Comparison of ENCODE assay signal across 8 cellular contexts in genomic region chr13:35630551-35631275, GRCh38.
DNase-seq lines count a peak whose midpoint lies in the region; ATAC-seq and TF ChIP-seq lines count a peak whose summit lies in the region.

No MANE protein-coding gene starts in this region.

- no peak overlapping the region for H3K27ac Mint-ChIP-seq in CD4-positive, alpha-beta T cell
- H3K27ac Mint-ChIP-seq in chondrocyte (ENCODE audit: unreplicated experiment), result no peak overlapping the region

- H3K36me3 Mint-ChIP-seq in CD4-positive, alpha-beta T cell (ENCODE audit: low read depth), result no peaks in the 10 kb centered on the region
- peaks cover 2% of the 10 kb centered on the region for H3K36me3 Mint-ChIP-seq in chondrocyte (ENCODE audit: low read depth)

- no peak overlapping the region for H3K4me3 ChIP-seq in right lobe of liver

- H3K4me1 Mint-ChIP-seq in CD4-positive, alpha-beta T cell (ENCODE audit: low read depth), result no peaks in the 10 kb centered on the region
- H3K4me1 Mint-ChIP-seq in chondrocyte (ENCODE audit: low read depth), result peaks cover 5% of the 10 kb centered on the region

- WGBS in right lobe of liver (ENCODE audit: insufficient coverage, low coverage, low lambda C conversion rate, missing lambda C conversion rate), result 64% methylated on average over 4 of the region's 5 CpGs

- CTCF ChIA-PET in CD4-positive, alpha-beta T cell (lab: Charles Lee), result no interaction called here

- H3K4me3 Mint-ChIP-seq in CD4-positive, alpha-beta T cell, result no peak overlapping the region
- no peak overlapping the region for H3K4me3 Mint-ChIP-seq in chondrocyte (ENCODE audit: unreplicated experiment)

- no peaks in the 10 kb centered on the region for H3K27me3 ChIP-seq in CD4-positive, alpha-beta T cell (ENCODE audit: control insufficient read depth, insufficient read depth, low read length)
- no peaks in the 10 kb centered on the region for H3K27me3 ChIP-seq in right lobe of liver

- no peaks in the 10 kb centered on the region for H3K27me3 Mint-ChIP-seq in CD4-positive, alpha-beta T cell
- H3K27me3 Mint-ChIP-seq in chondrocyte (ENCODE audit: low read depth), result no peaks in the 10 kb centered on the region

- POLR2A ChIA-PET in CD4-positive, alpha-beta T cell (lab: Charles Lee), result no interaction called here

- H3K27ac ChIP-seq in CD4-positive, alpha-beta T cell (ENCODE audit: low read depth, low read length), result no peak overlapping the region
- H3K27ac ChIP-seq in right lobe of liver, result no peak overlapping the region

- no peak for ATAC-seq in CD4-positive, alpha-beta T cell (ENCODE audit: poor library complexity)
- ATAC-seq in GM18909 (IDR thresholded peaks at IDR 0.05; ENCODE audit: poor library complexity, unreplicated experiment), result peak; percentile 86
- ATAC-seq in HG03108 (IDR thresholded peaks at IDR 0.05; ENCODE audit: unreplicated experiment), result peak; percentile 67
- peak; percentile 74 to 84 (median 76) for ATAC-seq in right lobe of liver

- TF ChIP-seq POLR2A in right lobe of liver (IDR thresholded peaks at IDR 0.05), result no peak

- no peaks in the 10 kb centered on the region for H3K4me1 ChIP-seq in right lobe of liver

- no peaks in the 10 kb centered on the region for H3K9me3 Mint-ChIP-seq in CD4-positive, alpha-beta T cell
- no peaks in the 10 kb centered on the region for H3K9me3 Mint-ChIP-seq in chondrocyte (ENCODE audit: low read depth)

- H3K9me3 ChIP-seq in CD4-positive, alpha-beta T cell (ENCODE audit: control insufficient read depth, low read length), result no peaks in the 10 kb centered on the region
- no peaks in the 10 kb centered on the region for H3K9me3 ChIP-seq in right lobe of liver

- intact Hi-C loops in CD4-positive, alpha-beta T cell (cut with DNase I, micrococcal nuclease), result no loop called here
- intact Hi-C loops in right lobe of liver (cut with DNase I), result no loop called here

- TF ChIP-seq CTCF in CD4-positive, alpha-beta T cell (IDR thresholded peaks at IDR 0.05), result peak; percentile 24
- TF ChIP-seq CTCF in chondrocyte (IDR thresholded peaks at IDR 0.05) (peak; percentile 92), right lobe of liver (IDR thresholded peaks at IDR 0.05) (peak; percentile 32 to 70 (median 57))

- no peak for DNase-seq in CD4-positive, alpha-beta T cell
- DNase-seq in NCI-H82 (lab: John Stamatoyannopoulos, UW) (peak; percentile 94), chondrocyte (ENCODE audit: low spot score) (no peak), right lobe of liver (no peak)
- DNase-seq in activated effector memory CD4-positive, alpha-beta T cell treated with anti-CD3 and anti-CD28 coated beads, Interleukin-2, amount 50 U/mL, for 16 hours, result no peak
- DNase-seq in stimulated activated naive CD4-positive, alpha-beta T cell treated with Interleukin-2 at 50 U/mL for 16 hours (lab: John Stamatoyannopoulos, UW), result no peak

- no peaks in the 10 kb centered on the region for H3K36me3 ChIP-seq in right lobe of liver

Comparison
In these comparisons a context has a peak if more than half of its experiments do, and no peak if none do; other contexts are left out.
1. CTCF ChIP-seq: peak in every context shown above with its lines; median percentile 92 in chondrocyte; 57 in right lobe of liver; 24 in CD4-positive, alpha-beta T cell.